Comparison of ENCODE assay signal across 17 cellular contexts in genomic region chr4:146165840-146166239, GRCh38. TPM values are rescaled to one million over a fixed set of nuclear protein-coding genes. Genes with fewer than 3 reads are reported as not detected.
A peak's percentile ranks its signal among the peaks of the same experiment; 100 is the strongest.
DNase-seq lines count a peak whose midpoint lies in the region; ATAC-seq, FAIRE-seq and TF ChIP-seq lines count a peak whose summit lies in the region.
"Had no signal": no experiment of that assay in that cellular context is flagged by ENCODE, and none has a peak within 500 bp of the region (broad histone marks: within the 10 kb centered on the region; RNA-seq: fewer than 3 reads in every experiment).

No MANE protein-coding gene starts in this region.

- H3K27ac ChIP-seq in astrocyte (ENCODE audit: low read depth, low read length) (no peak overlapping the region), right cardiac atrium (ENCODE audit: low read length) (no peak overlapping the region)
- H3K27ac ChIP-seq: coronary artery, HL-60, psoas muscle, SK-N-MC had no signal

- H3K4me3 ChIP-seq in astrocyte (ENCODE audit: insufficient read depth, low read depth, low read length) (no peak overlapping the region), fibroblast of villous mesenchyme (ENCODE audit: low read depth, low read length) (no peak overlapping the region), right cardiac atrium (ENCODE audit: low read length) (no peak overlapping the region)
- H3K4me3 ChIP-seq: coronary artery, GM23338, psoas muscle, SK-N-MC had no signal

- intact Hi-C loops in right cardiac atrium (cut with DNase I) = no loop called here

- no peaks in the 10 kb centered on the region for H3K27me3 ChIP-seq in astrocyte (ENCODE audit: insufficient read depth, low read length)
- no peaks in the 10 kb centered on the region for H3K27me3 ChIP-seq in right cardiac atrium (ENCODE audit: control insufficient read depth, insufficient read depth)

- no peak overlapping the region for H3K27ac Mint-ChIP-seq in astrocyte (ENCODE audit: unreplicated experiment)
- no peak overlapping the region for H3K27ac Mint-ChIP-seq in stimulated activated memory B cell treated with anti-CD40 and anti-IgM and Interleukin-4, amounts not matched to agents 10 μg/mL and 1 μg/mL and 100 μg/mL, for 72 hours
- H3K27ac Mint-ChIP-seq: GM23338 had no signal

- H3K4me1 ChIP-seq in astrocyte (ENCODE audit: insufficient read depth, low read length) (no peaks in the 10 kb centered on the region), right cardiac atrium (ENCODE audit: control insufficient read depth, insufficient read depth, low read length) (no peaks in the 10 kb centered on the region)
- H3K4me1 ChIP-seq: psoas muscle had no signal

- H3K9ac ChIP-seq in astrocyte (ENCODE audit: low read length) = no peak overlapping the region

- H3K27me3 Mint-ChIP-seq in astrocyte (ENCODE audit: low read depth, unreplicated experiment) = no peaks in the 10 kb centered on the region
- no peaks in the 10 kb centered on the region for H3K27me3 Mint-ChIP-seq in stimulated activated memory B cell treated with anti-CD40 and anti-IgM and Interleukin-4, amounts not matched to agents 10 μg/mL and 1 μg/mL and 100 μg/mL, for 72 hours

- no peak for ATAC-seq in right cardiac atrium
- ATAC-seq in stimulated activated memory B cell treated with anti-CD40 and anti-IgM and Interleukin-4, amounts not matched to agents 10 μg/mL and 1 μg/mL and 100 μg/mL, for 72 hours = no peak
- ATAC-seq in GM21423 (IDR thresholded peaks at IDR 0.05; ENCODE audit: unreplicated experiment) = no peak
- ATAC-seq: GM23338, psoas muscle had no signal

- TF ChIP-seq CTCF in astrocyte (IDR thresholded peaks at IDR 0.05; ENCODE audit: insufficient read depth, low read depth, low read length) = no peak
- no peak for TF ChIP-seq CTCF in fibroblast of villous mesenchyme (IDR thresholded peaks at IDR 0.05; ENCODE audit: insufficient read depth, low read depth, low read length)

- no peak overlapping the region for H2AFZ ChIP-seq in astrocyte (ENCODE audit: low read depth, low read length)
- H2AFZ ChIP-seq: GM23338 had no signal

- DNase-seq in AG08395 (ENCODE audit: low spot score) (peak; percentile 40), HS-27A (ENCODE audit: low read depth) (peak; percentile 71), astrocyte (ENCODE audit: low read depth) (peak; percentile 88), fibroblast of villous mesenchyme (ENCODE audit: low read depth) (peak; percentile 33), right cardiac atrium (no peak)
- no peak for DNase-seq in activated effector memory CD4-positive, alpha-beta T cell treated with anti-CD3 and anti-CD28 coated beads, Interleukin-2, amount 50 U/mL, for 16 hours
- DNase-seq: activated CD8-positive, alpha-beta memory T cell treated with anti-CD3 and anti-CD28 coated beads, Interleukin-2, amount 50 U/mL, for 4 hours; AML-193; DMS79; psoas muscle had no signal

- no peaks in the 10 kb centered on the region for H4K20me1 ChIP-seq in astrocyte (ENCODE audit: insufficient read depth, low read length)

- no peaks in the 10 kb centered on the region for H3K79me2 ChIP-seq in astrocyte (ENCODE audit: insufficient read depth, low read length)

- peaks cover 3% of the 10 kb centered on the region for H3K9me3 Mint-ChIP-seq in astrocyte (ENCODE audit: unreplicated experiment)
- peaks cover 3% of the 10 kb centered on the region for H3K9me3 Mint-ChIP-seq in stimulated activated memory B cell treated with anti-CD40 and anti-IgM and Interleukin-4, amounts not matched to agents 10 μg/mL and 1 μg/mL and 100 μg/mL, for 72 hours
- H3K9me3 Mint-ChIP-seq: GM23338 had no signal

- H3K36me3 ChIP-seq in astrocyte (ENCODE audit: insufficient read depth, low read length) = no peaks in the 10 kb centered on the region

- H3K4me3 Mint-ChIP-seq in astrocyte (ENCODE audit: unreplicated experiment) = no peak overlapping the region
- no peak overlapping the region for H3K4me3 Mint-ChIP-seq in stimulated activated memory B cell treated with anti-CD40 and anti-IgM and Interleukin-4, amounts not matched to agents 10 μg/mL and 1 μg/mL and 100 μg/mL, for 72 hours
- H3K4me3 Mint-ChIP-seq: GM23338 had no signal

- H3K9me3 ChIP-seq in astrocyte (ENCODE audit: insufficient read depth, low read depth, low read length) (no peaks in the 10 kb centered on the region), right cardiac atrium (ENCODE audit: control insufficient read depth, low read length) (no peaks in the 10 kb centered on the region)

- peak; percentile 90 for FAIRE-seq in astrocyte (lab: Jason Lieb, UNC)
- FAIRE-seq: islet of Langerhans had no signal

- H3K36me3 Mint-ChIP-seq in astrocyte (ENCODE audit: low read depth, unreplicated experiment) = no peaks in the 10 kb centered on the region
- no peaks in the 10 kb centered on the region for H3K36me3 Mint-ChIP-seq in stimulated activated memory B cell treated with anti-CD40 and anti-IgM and Interleukin-4, amounts not matched to agents 10 μg/mL and 1 μg/mL and 100 μg/mL, for 72 hours

- peaks cover 4% of the 10 kb centered on the region for H3K4me1 Mint-ChIP-seq in astrocyte (ENCODE audit: low read depth, unreplicated experiment)
- peaks cover 5% of the 10 kb centered on the region for H3K4me1 Mint-ChIP-seq in stimulated activated memory B cell treated with anti-CD40 and anti-IgM and Interleukin-4, amounts not matched to agents 10 μg/mL and 1 μg/mL and 100 μg/mL, for 72 hours
- H3K4me1 Mint-ChIP-seq: GM23338 had no signal

- no peak overlapping the region for H3K4me2 ChIP-seq in astrocyte (ENCODE audit: low read length)
- H3K4me2 ChIP-seq: GM23338 had no signal

RNA-seq across cellular contexts. Expression of gene LSM6, which starts 9.7 kb away (rescaled TPM):
- total RNA-seq in astrocyte (14.1 and 18.7 TPM in 2 replicates), fibroblast of villous mesenchyme (22.5 and 26.3 TPM in 2 replicates), right cardiac atrium (10 to 100 TPM; 13.9 to 19.9 (median 16.4) TPM)
- polyA plus RNA-seq in right cardiac atrium = 31.0 TPM

RNA-seq across cellular contexts. Expression of gene REELD1, which starts 48.5 kb away (rescaled TPM):
- total RNA-seq in astrocyte (not detected in 2 replicates), fibroblast of villous mesenchyme (not detected in 2 replicates), right cardiac atrium (under 1 TPM in 1 of 4 donors, not detected in 3; 0.17 TPM)
- polyA plus RNA-seq in right cardiac atrium = 0.18 TPM
- total RNA-seq: GM23338 had no signal

Comparison
In these comparisons a context has a peak if more than half of its experiments do, and no peak if none do; other contexts are left out.
1. DNase-seq: peak in AG08395 (single experiment), HS-27A (single experiment), astrocyte (single experiment) and fibroblast of villous mesenchyme (single experiment); none in right cardiac atrium (0 of 3) and activated effector memory CD4-positive, alpha-beta T cell treated with anti-CD3 and anti-CD28 coated beads, Interleukin-2, amount 50 U/mL, for 16 hours (single experiment).